Comparison of ENCODE assay signal across 12 cellular contexts in genomic region chr19:49864890-49865289, GRCh38. TPM values are rescaled to one million over a fixed set of nuclear protein-coding genes. Genes with fewer than 3 reads are reported as not detected.
DNase-seq lines count a peak whose midpoint lies in the region; TF ChIP-seq lines count a peak whose summit lies in the region.
"Had no signal": no experiment of that assay in that cellular context is flagged by ENCODE, and none has a peak within 500 bp of the region (broad histone marks: within the 10 kb centered on the region; RNA-seq: fewer than 3 reads in every experiment).

No MANE protein-coding gene starts in this region.

- no peaks in the 10 kb centered on the region for H3K9me3 ChIP-seq in BLaER1

- peak overlapping the region; percentile 97; the same call in 1 of the 2 replicates for H3K4me3 Mint-ChIP-seq in HFFc6
- H3K4me3 Mint-ChIP-seq in nephron: no peak overlapping the region

- H3K9me3 Mint-ChIP-seq in HFFc6: peaks cover 5% of the 10 kb centered on the region; the same call in 1 of the 2 replicates
- no peaks in the 10 kb centered on the region for H3K9me3 Mint-ChIP-seq in nephron
- H3K9me3 Mint-ChIP-seq: activated naive CD4-positive, alpha-beta T cell treated with anti-CD3 and anti-CD28 coated beads, Interleukin-2, amount 10 ng/mL, durations not matched to agents 7 days and 5 days; CD14-positive monocyte had no signal

- no peak overlapping the region for H3K9ac ChIP-seq in BLaER1

- no peak overlapping the region for H3K27ac Mint-ChIP-seq in HFFc6
- peak overlapping the region in 2 of 3 experiments; percentile 71 to 100 for H3K27ac Mint-ChIP-seq in nephron
- H3K27ac Mint-ChIP-seq: progenitor cell of endocrine pancreas had no signal

- no peak overlapping the region for H3K27ac ChIP-seq in BLaER1
- peak overlapping the region; percentile 99 for H3K27ac ChIP-seq in VCaP

- H4K20me1 ChIP-seq in BLaER1: peaks cover 61% of the 10 kb centered on the region

- H3K36me3 Mint-ChIP-seq in HFFc6 (ENCODE audit: low read depth): peaks cover 33% of the 10 kb centered on the region
- H3K36me3 Mint-ChIP-seq in nephron (ENCODE audit: low read depth): peaks cover 20% of the 10 kb centered on the region

- H3K27me3 ChIP-seq in BLaER1: no peaks in the 10 kb centered on the region

- H3K36me3 ChIP-seq in BLaER1: peaks cover 49% of the 10 kb centered on the region

- peaks cover 14% of the 10 kb centered on the region for H3K27me3 Mint-ChIP-seq in HFFc6 (ENCODE audit: insufficient read depth)
- H3K27me3 Mint-ChIP-seq in nephron (ENCODE audit: low read depth): no peaks in the 10 kb centered on the region
- H3K27me3 Mint-ChIP-seq: activated naive CD4-positive, alpha-beta T cell treated with anti-CD3 and anti-CD28 coated beads, Interleukin-2, amount 10 ng/mL, durations not matched to agents 7 days and 5 days; progenitor cell of endocrine pancreas had no signal

- H3K4me1 ChIP-seq in BLaER1: peaks cover 41% of the 10 kb centered on the region

- DNase-seq in HFFc6 (no peak), NCI-H128 (lab: John Stamatoyannopoulos, UW; ENCODE audit: unreplicated experiment) (no peak), GM10266 (ENCODE audit: extremely low spot score) (no peak), middle frontal gyrus (ENCODE audit: extremely low spot score, low spot score) (no peak)
- no peak for DNase-seq in stimulated activated naive CD4-positive, alpha-beta T cell treated with Interleukin-2 at 50 U/mL for 16 hours (lab: John Stamatoyannopoulos, UW)
- DNase-seq: cerebellar nuclear complex had no signal

- peak overlapping the region; percentile 96 for H3K4me2 ChIP-seq in BLaER1

- peaks cover 30% of the 10 kb centered on the region for H3K4me1 Mint-ChIP-seq in HFFc6 (ENCODE audit: low read depth)
- peaks cover 33% of the 10 kb centered on the region for H3K4me1 Mint-ChIP-seq in nephron

- no peak for TF ChIP-seq CTCF in HFFc6 (IDR thresholded peaks at IDR 0.05)
- no peak for TF ChIP-seq CTCF in VCaP (conservative IDR thresholded peaks at IDR 0.05)
- no peak for TF ChIP-seq CTCF in nephron (IDR thresholded peaks at IDR 0.05; ENCODE audit: unreplicated experiment in 3 of 3)
- TF ChIP-seq CTCF in GM10266 (IDR thresholded peaks at IDR 0.05; ENCODE audit: control insufficient read depth, insufficient read depth, low read depth, missing control alignments): no peak

- peak overlapping the region; percentile 93; the same call in 1 of the 2 replicates for H3K4me3 ChIP-seq in BLaER1

RNA-seq across cellular contexts. Expression of gene PNKP, which starts 2.5 kb away (rescaled TPM):
- total RNA-seq in HFFc6 (2021; fragmentation: NEBNext Ultra II Directional; extraction: Animal tissue kit (Norgen Biotek cat#: 25700)): 10 to 100 TPM; 39.7 to 48.7 (median 47.2) TPM

RNA-seq across cellular contexts. Expression of gene AKT1S1, which starts 12.3 kb away (rescaled TPM):
- total RNA-seq in HFFc6 (2021; fragmentation: NEBNext Ultra II Directional; extraction: Animal tissue kit (Norgen Biotek cat#: 25700)): 100 to 1,000 TPM in 5 of 6 experiments, 10 to 100 TPM in 1; 98.5 to 128 (median 104) TPM

RNA-seq across cellular contexts. Expression of gene TBC1D17, which starts 12.6 kb away (rescaled TPM):
- 10 to 100 TPM; 42.8 to 53.3 (median 46.8) TPM for total RNA-seq in HFFc6 (2021; fragmentation: NEBNext Ultra II Directional; extraction: Animal tissue kit (Norgen Biotek cat#: 25700))

RNA-seq across cellular contexts. Expression of gene PTOV1, which starts 13.9 kb away (rescaled TPM):
- total RNA-seq in HFFc6 (2021; fragmentation: NEBNext Ultra II Directional; extraction: Animal tissue kit (Norgen Biotek cat#: 25700)): 100 to 1,000 TPM; 157 to 176 (median 162) TPM

RNA-seq across cellular contexts. Expression of gene IL4I1, which starts 31.8 kb away (rescaled TPM):
- under 1 TPM in 5 of 6 experiments, not detected in 1; 0.24 to 0.48 (median 0.41) TPM for total RNA-seq in HFFc6 (2021; fragmentation: NEBNext Ultra II Directional; extraction: Animal tissue kit (Norgen Biotek cat#: 25700))
